ENCODE assay signal across 1 cellular context in genomic region chr18:79006106-79006795, GRCh38.
TF ChIP-seq lines count a peak whose summit lies in the region.

No MANE protein-coding gene starts in this region.

TF ChIP-seq in GM23338, 12 proteins besides CTCF, POLR2A, EP300 and RAD21:
- TF ChIP-seq CREB1 (CRISPR knock-in tag; IDR thresholded peaks at IDR 0.05; ENCODE audit: low read depth) (no peak), POLR2AphosphoS5 (IDR thresholded peaks at IDR 0.05; ENCODE audit: low read depth) (no peak), ZNF114 (CRISPR knock-in tag; IDR thresholded peaks at IDR 0.05) (no peak), ZNF331 (CRISPR knock-in tag; IDR thresholded peaks at IDR 0.05; ENCODE audit: low read depth) (no peak), REST (IDR thresholded peaks at IDR 0.05; ENCODE audit: unreplicated experiment) (no peak), ETS1 (IDR thresholded peaks at IDR 0.05) (no peak), ZNF462 (CRISPR knock-in tag; IDR thresholded peaks at IDR 0.05) (no peak), JUNB (IDR thresholded peaks at IDR 0.05; ENCODE audit: unreplicated experiment) (no peak), STAT1 (IDR thresholded peaks at IDR 0.05; ENCODE audit: unreplicated experiment) (no peak), EZH2phosphoT487 (IDR thresholded peaks at IDR 0.05; ENCODE audit: unreplicated experiment) (no peak), NANOG (IDR thresholded peaks at IDR 0.05; ENCODE audit: borderline replicate concordance) (no peak), EZH2 (IDR thresholded peaks at IDR 0.05; ENCODE audit: low read depth, unreplicated experiment) (no peak)
